9 cellular contexts compared by ENCODE assay signal in the genomic region with DNA sequence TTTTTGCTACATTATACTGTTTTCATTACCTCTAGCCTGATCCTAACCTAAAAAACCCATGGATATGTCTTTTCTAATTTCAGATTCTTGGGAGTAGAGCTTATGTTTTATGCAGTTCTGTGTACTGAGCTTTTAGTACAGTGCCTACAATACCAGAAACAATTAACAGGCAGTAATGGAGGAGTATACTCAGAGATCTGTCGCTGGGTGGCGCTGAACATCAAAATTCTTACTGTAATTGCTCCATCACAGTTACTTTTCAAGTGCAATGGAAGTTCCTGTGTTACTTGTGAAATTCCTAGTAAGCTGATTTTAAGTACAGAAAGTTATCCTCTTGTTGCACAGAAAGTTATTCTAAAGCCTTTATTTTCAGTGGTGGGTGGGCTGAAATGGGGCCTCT.
DNase-seq lines count a peak whose midpoint lies in the region; ATAC-seq, FAIRE-seq and TF ChIP-seq lines count a peak whose summit lies in the region.
"Had no signal": no experiment of that assay in that cellular context is flagged by ENCODE, and none has a peak within 500 bp of the region (broad histone marks: within the 10 kb centered on the region; RNA-seq: fewer than 3 reads in every experiment).

No MANE protein-coding gene starts in this region.

- H3K9me3 Mint-ChIP-seq in activated CD8-positive, alpha-beta memory T cell treated with anti-CD3 and anti-CD28 coated beads, Interleukin-2, amount 10 ng/mL, durations not matched to agents 7 days and 5 days (ENCODE audit: low read depth): peaks cover 7% of the 10 kb centered on the region
- H3K9me3 Mint-ChIP-seq in endodermal cell: peaks cover 7% of the 10 kb centered on the region

- H3K18ac ChIP-seq in mesendoderm (ENCODE audit: low read length): no peak overlapping the region

- WGBS in endodermal cell (ENCODE audit: insufficient coverage in 1 of 2, insufficient read length in 1 of 2), 2 experiments: 0 to 17% methylated on average over 2 of the region's 2 CpGs
- WGBS in mesendoderm (ENCODE audit: extremely low coverage, insufficient coverage, low lambda C conversion rate): no CpG with 5 or more reads among the region's 2 CpGs

- no peak overlapping the region for H2BK120ac ChIP-seq in mesendoderm (ENCODE audit: low read depth, low read length)

- H3K23ac ChIP-seq in mesendoderm (ENCODE audit: low read length): no peak overlapping the region

- H3K9me3 ChIP-seq in SJCRH30 (replicated peaks): no peaks in the 10 kb centered on the region
- peaks cover 5% of the 10 kb centered on the region for H3K9me3 ChIP-seq in endodermal cell (ENCODE audit: control insufficient read depth, low read length)

- peaks cover 23% of the 10 kb centered on the region for H3K36me3 Mint-ChIP-seq in activated CD8-positive, alpha-beta memory T cell treated with anti-CD3 and anti-CD28 coated beads, Interleukin-2, amount 10 ng/mL, durations not matched to agents 7 days and 5 days
- H3K36me3 Mint-ChIP-seq in endodermal cell (ENCODE audit: low read depth): peaks cover 10% of the 10 kb centered on the region

- H3K4ac ChIP-seq in mesendoderm (ENCODE audit: low read depth, low read length): no peak overlapping the region

- no peak overlapping the region for H2BK15ac ChIP-seq in mesendoderm (replicated peaks; ENCODE audit: low read depth)

- H2BK5ac ChIP-seq in mesendoderm (ENCODE audit: low read length): no peak overlapping the region

- H3K4me3 ChIP-seq in SJCRH30 (no peak overlapping the region), endodermal cell (ENCODE audit: low read length) (no peak overlapping the region), mesendoderm (ENCODE audit: low read length) (no peak overlapping the region)

- peak; percentile 20 for DNase-seq in activated CD8-positive, alpha-beta memory T cell treated with anti-CD3 and anti-CD28 coated beads, Interleukin-2, amount 50 U/mL, for 4 hours
- DNase-seq in activated CD8-positive, alpha-beta memory T cell treated with anti-CD3 and anti-CD28 coated beads, Interleukin-2, amount 10 ng/mL, durations not matched to agents 7 days and 5 days: no peak
- DNase-seq in HT1080 (ENCODE audit: low read depth) (peak; percentile 69), SJCRH30 (peak; percentile 45 to 80), endodermal cell (peak; percentile 85), mesendoderm (peak; percentile 75), urothelium cell line (ENCODE audit: low spot score) (peak; percentile 16), NCI-H2171 treated with DMSO at 0.1 percent for 48 hours (lab: John Stamatoyannopoulos, UW) (no peak)

- H3K27ac Mint-ChIP-seq in activated CD8-positive, alpha-beta memory T cell treated with anti-CD3 and anti-CD28 coated beads, Interleukin-2, amount 10 ng/mL, durations not matched to agents 7 days and 5 days: no peak overlapping the region
- no peak overlapping the region for H3K27ac Mint-ChIP-seq in endodermal cell
- H3K27ac Mint-ChIP-seq: activated naive CD8-positive, alpha-beta T cell had no signal

- no peaks in the 10 kb centered on the region for H3K79me1 ChIP-seq in mesendoderm (ENCODE audit: low read length)

- H3K4me1 ChIP-seq in SJCRH30 (no peaks in the 10 kb centered on the region), endodermal cell (ENCODE audit: control insufficient read depth, insufficient read depth, low read length) (no peaks in the 10 kb centered on the region), mesendoderm (ENCODE audit: control insufficient read depth, low read depth, low read length) (no peaks in the 10 kb centered on the region)

- H3K27me3 ChIP-seq in SJCRH30 (no peaks in the 10 kb centered on the region), endodermal cell (ENCODE audit: control insufficient read depth, insufficient read depth, low read length, poor library complexity, severe bottlenecking) (no peaks in the 10 kb centered on the region), mesendoderm (ENCODE audit: insufficient read depth, low read length, poor library complexity) (no peaks in the 10 kb centered on the region)

- no peak overlapping the region for H2AK5ac ChIP-seq in mesendoderm (ENCODE audit: low read length)

- ATAC-seq in activated CD8-positive, alpha-beta memory T cell treated with anti-CD3 and anti-CD28 coated beads, Interleukin-2, amount 10 ng/mL, durations not matched to agents 7 days and 5 days: no peak

- no peak overlapping the region for H3K56ac ChIP-seq in mesendoderm (ENCODE audit: low read length)

- H3K9ac ChIP-seq in endodermal cell (ENCODE audit: extremely low read depth, low read length, poor library complexity, severe bottlenecking) (no peak overlapping the region), mesendoderm (ENCODE audit: low read length) (no peak overlapping the region)

- FAIRE-seq in urothelium cell line (lab: Jason Lieb, UNC): no peak

- H3K4me3 Mint-ChIP-seq in activated CD8-positive, alpha-beta memory T cell treated with anti-CD3 and anti-CD28 coated beads, Interleukin-2, amount 10 ng/mL, durations not matched to agents 7 days and 5 days: no peak overlapping the region
- H3K4me3 Mint-ChIP-seq in endodermal cell: no peak overlapping the region
- H3K4me3 Mint-ChIP-seq: activated naive CD8-positive, alpha-beta T cell had no signal

- CTCF ChIA-PET in activated CD8-positive, alpha-beta memory T cell treated with anti-CD3 and anti-CD28 coated beads, Interleukin-2, amount 10 ng/mL, durations not matched to agents 7 days and 5 days (lab: Charles Lee): interaction anchor here (0.5 to 1.1 kb wide), 3 partner anchors 19 to 628 kb away, joined by 3 to 4 read pairs (median 3); no protein-coding TSS in a partner anchor

- H3K27ac ChIP-seq in SJCRH30 (no peak overlapping the region), endodermal cell (ENCODE audit: low read depth, low read length) (no peak overlapping the region), mesendoderm (ENCODE audit: low read depth, low read length) (no peak overlapping the region)

- TF ChIP-seq CTCF in endodermal cell (conservative IDR thresholded peaks at IDR 0.05): peak; percentile 79

- H3K79me2 ChIP-seq in mesendoderm (ENCODE audit: control insufficient read depth, insufficient read depth, low read length): no peaks in the 10 kb centered on the region

- no peak overlapping the region for H4K5ac ChIP-seq in mesendoderm (ENCODE audit: low read length)

- peaks cover 4% of the 10 kb centered on the region for H3K4me1 Mint-ChIP-seq in activated CD8-positive, alpha-beta memory T cell treated with anti-CD3 and anti-CD28 coated beads, Interleukin-2, amount 10 ng/mL, durations not matched to agents 7 days and 5 days
- H3K4me1 Mint-ChIP-seq in endodermal cell: no peaks in the 10 kb centered on the region

- H4K8ac ChIP-seq in mesendoderm (ENCODE audit: low read depth, low read length): no peak overlapping the region

- H3K36me3 ChIP-seq in SJCRH30 (no peaks in the 10 kb centered on the region), endodermal cell (ENCODE audit: control insufficient read depth, insufficient read depth, low read length) (no peaks in the 10 kb centered on the region), mesendoderm (ENCODE audit: control insufficient read depth, insufficient read depth, low read length) (no peaks in the 10 kb centered on the region)

- no peaks in the 10 kb centered on the region for H3K27me3 Mint-ChIP-seq in activated CD8-positive, alpha-beta memory T cell treated with anti-CD3 and anti-CD28 coated beads, Interleukin-2, amount 10 ng/mL, durations not matched to agents 7 days and 5 days
- H3K27me3 Mint-ChIP-seq in endodermal cell (ENCODE audit: insufficient read depth): no peaks in the 10 kb centered on the region
- H3K27me3 Mint-ChIP-seq: activated naive CD8-positive, alpha-beta T cell had no signal

- H3K4me2 ChIP-seq in mesendoderm (ENCODE audit: low read length): no peak overlapping the region

Comparison
In these comparisons a context has a peak if more than half of its experiments do, and no peak if none do; other contexts are left out.
1. DNase-seq: peak in activated CD8-positive, alpha-beta memory T cell treated with anti-CD3 and anti-CD28 coated beads, Interleukin-2, amount 50 U/mL, for 4 hours (single experiment), HT1080 (single experiment), SJCRH30 (2 of 2), endodermal cell (single experiment), mesendoderm (single experiment) and urothelium cell line (single experiment); none in activated CD8-positive, alpha-beta memory T cell treated with anti-CD3 and anti-CD28 coated beads, Interleukin-2, amount 10 ng/mL, durations not matched to agents 7 days and 5 days (single experiment) and NCI-H2171 treated with DMSO at 0.1 percent for 48 hours (single experiment).